ENCODE assay signal across 1 cellular context in the genomic region with DNA sequence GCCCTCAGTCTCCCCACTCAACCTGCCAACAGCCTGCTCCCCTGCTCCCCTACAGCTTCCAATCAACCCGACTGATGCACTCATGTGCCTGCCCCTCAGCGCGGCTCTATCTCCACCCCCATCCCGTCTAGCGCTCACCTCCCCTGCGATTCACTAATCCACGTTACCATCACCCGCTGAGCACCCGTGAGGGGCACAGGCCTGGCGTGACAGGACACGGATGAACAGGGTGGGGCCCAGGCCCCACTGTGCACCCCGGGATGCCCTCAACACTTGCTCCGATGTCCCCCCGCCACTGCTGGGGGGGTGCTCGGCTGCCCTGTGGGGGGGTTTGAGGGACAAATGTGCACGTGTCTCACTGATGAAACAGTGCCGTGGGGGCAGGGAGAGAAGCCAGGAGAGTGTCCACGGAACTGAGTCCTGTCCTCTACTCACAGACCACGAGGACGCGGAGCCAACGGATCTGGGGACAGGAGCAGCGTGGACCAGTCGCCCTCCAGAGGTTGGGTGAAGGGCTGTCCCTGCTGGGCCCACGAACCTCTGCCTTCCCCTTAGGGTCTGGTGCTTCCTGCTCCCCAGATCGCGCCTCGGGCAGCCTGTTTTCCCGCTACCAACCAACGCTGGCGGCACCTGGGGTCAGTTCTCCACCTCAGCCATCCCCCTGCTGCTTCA.
TF ChIP-seq lines count a peak whose summit lies in the region.

No MANE protein-coding gene starts in this region.

TF ChIP-seq in GM23338, 12 proteins besides CTCF, POLR2A, EP300 and RAD21 (continued from another document):
- TF ChIP-seq, protein P1, sequence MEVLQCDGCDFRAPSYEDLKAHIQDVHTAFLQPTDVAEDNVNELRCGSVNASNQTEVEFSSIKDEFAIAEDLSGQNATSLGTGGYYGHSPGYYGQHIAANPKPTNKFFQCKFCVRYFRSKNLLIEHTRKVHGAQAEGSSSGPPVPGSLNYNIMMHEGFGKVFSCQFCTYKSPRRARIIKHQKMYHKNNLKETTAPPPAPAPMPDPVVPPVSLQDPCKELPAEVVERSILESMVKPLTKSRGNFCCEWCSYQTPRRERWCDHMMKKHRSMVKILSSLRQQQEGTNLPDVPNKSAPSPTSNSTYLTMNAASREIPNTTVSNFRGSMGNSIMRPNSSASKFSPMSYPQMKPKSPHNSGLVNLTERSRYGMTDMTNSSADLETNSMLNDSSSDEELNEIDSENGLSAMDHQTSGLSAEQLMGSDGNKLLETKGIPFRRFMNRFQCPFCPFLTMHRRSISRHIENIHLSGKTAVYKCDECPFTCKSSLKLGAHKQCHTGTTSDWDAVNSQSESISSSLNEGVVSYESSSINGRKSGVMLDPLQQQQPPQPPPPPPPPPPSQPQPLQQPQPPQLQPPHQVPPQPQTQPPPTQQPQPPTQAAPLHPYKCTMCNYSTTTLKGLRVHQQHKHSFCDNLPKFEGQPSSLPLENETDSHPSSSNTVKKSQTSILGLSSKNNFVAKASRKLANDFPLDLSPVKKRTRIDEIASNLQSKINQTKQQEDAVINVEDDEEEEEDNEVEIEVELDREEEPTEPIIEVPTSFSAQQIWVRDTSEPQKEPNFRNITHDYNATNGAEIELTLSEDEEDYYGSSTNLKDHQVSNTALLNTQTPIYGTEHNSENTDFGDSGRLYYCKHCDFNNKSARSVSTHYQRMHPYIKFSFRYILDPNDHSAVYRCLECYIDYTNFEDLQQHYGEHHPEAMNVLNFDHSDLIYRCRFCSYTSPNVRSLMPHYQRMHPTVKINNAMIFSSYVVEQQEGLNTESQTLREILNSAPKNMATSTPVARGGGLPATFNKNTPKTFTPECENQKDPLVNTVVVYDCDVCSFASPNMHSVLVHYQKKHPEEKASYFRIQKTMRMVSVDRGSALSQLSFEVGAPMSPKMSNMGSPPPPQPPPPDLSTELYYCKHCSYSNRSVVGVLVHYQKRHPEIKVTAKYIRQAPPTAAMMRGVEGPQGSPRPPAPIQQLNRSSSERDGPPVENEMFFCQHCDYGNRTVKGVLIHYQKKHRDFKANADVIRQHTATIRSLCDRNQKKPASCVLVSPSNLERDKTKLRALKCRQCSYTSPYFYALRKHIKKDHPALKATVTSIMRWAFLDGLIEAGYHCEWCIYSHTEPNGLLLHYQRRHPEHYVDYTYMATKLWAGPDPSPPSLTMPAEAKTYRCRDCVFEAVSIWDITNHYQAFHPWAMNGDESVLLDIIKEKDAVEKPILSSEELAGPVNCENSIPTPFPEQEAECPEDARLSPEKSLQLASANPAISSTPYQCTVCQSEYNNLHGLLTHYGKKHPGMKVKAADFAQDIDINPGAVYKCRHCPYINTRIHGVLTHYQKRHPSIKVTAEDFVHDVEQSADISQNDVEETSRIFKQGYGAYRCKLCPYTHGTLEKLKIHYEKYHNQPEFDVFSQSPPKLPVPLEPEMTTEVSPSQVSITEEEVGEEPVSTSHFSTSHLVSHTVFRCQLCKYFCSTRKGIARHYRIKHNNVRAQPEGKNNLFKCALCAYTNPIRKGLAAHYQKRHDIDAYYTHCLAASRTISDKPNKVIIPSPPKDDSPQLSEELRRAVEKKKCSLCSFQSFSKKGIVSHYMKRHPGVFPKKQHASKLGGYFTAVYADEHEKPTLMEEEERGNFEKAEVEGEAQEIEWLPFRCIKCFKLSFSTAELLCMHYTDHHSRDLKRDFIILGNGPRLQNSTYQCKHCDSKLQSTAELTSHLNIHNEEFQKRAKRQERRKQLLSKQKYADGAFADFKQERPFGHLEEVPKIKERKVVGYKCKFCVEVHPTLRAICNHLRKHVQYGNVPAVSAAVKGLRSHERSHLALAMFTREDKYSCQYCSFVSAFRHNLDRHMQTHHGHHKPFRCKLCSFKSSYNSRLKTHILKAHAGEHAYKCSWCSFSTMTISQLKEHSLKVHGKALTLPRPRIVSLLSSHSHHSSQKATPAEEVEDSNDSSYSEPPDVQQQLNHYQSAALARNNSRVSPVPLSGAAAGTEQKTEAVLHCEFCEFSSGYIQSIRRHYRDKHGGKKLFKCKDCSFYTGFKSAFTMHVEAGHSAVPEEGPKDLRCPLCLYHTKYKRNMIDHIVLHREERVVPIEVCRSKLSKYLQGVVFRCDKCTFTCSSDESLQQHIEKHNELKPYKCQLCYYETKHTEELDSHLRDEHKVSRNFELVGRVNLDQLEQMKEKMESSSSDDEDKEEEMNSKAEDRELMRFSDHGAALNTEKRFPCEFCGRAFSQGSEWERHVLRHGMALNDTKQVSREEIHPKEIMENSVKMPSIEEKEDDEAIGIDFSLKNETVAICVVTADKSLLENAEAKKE (CRISPR knock-in tag; IDR thresholded peaks at IDR 0.05): no peak
- TF ChIP-seq NANOG (IDR thresholded peaks at IDR 0.05; ENCODE audit: borderline replicate concordance) (no peak), CREB1 (CRISPR knock-in tag; IDR thresholded peaks at IDR 0.05; ENCODE audit: low read depth) (no peak), JUNB (IDR thresholded peaks at IDR 0.05; ENCODE audit: unreplicated experiment) (no peak), STAT1 (IDR thresholded peaks at IDR 0.05; ENCODE audit: unreplicated experiment) (no peak), REST (IDR thresholded peaks at IDR 0.05; ENCODE audit: unreplicated experiment) (no peak), POLR2AphosphoS5 (IDR thresholded peaks at IDR 0.05; ENCODE audit: low read depth) (no peak)
- TF ChIP-seq, protein P2, sequence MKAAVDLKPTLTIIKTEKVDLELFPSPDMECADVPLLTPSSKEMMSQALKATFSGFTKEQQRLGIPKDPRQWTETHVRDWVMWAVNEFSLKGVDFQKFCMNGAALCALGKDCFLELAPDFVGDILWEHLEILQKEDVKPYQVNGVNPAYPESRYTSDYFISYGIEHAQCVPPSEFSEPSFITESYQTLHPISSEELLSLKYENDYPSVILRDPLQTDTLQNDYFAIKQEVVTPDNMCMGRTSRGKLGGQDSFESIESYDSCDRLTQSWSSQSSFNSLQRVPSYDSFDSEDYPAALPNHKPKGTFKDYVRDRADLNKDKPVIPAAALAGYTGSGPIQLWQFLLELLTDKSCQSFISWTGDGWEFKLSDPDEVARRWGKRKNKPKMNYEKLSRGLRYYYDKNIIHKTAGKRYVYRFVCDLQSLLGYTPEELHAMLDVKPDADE (IDR thresholded peaks at IDR 0.05): no peak
TF ChIP-seq in GM23338: peak in this region for 0.
